Comparison of ENCODE assay signal across 8 cellular contexts in genomic region chr4:140094701-140095420, GRCh38. TPM values are rescaled to one million over a fixed set of nuclear protein-coding genes. Genes with fewer than 3 reads are reported as not detected.
A peak's percentile ranks its signal among the peaks of the same experiment; 100 is the strongest.
DNase-seq lines count a peak whose midpoint lies in the region; ATAC-seq and TF ChIP-seq lines count a peak whose summit lies in the region.

No MANE protein-coding gene starts in this region.

- H3K4me3 Mint-ChIP-seq in WTC11 (no peak overlapping the region), mesothelial cell of epicardium (no peak overlapping the region)

- H3K27me3 ChIP-seq in colonic mucosa, result no peaks in the 10 kb centered on the region

- no peaks in the 10 kb centered on the region for H3K4me1 ChIP-seq in colonic mucosa

- H3K36me3 Mint-ChIP-seq in WTC11, result no peaks in the 10 kb centered on the region
- H3K36me3 Mint-ChIP-seq in mesothelial cell of epicardium, result no peaks in the 10 kb centered on the region

- CTCF ChIA-PET in WTC11 (lab: Charles Lee), result interaction anchor here (1.3 to 1.7 kb wide), 2 partner anchors 43 to 157 kb away, joined by 3 to 7 read pairs; no protein-coding TSS in a partner anchor

- H3K4me3 ChIP-seq in colonic mucosa, result no peak overlapping the region

- no peaks in the 10 kb centered on the region for H3K27me3 Mint-ChIP-seq in WTC11 (ENCODE audit: low read depth)
- H3K27me3 Mint-ChIP-seq in mesothelial cell of epicardium (ENCODE audit: low read depth), result no peaks in the 10 kb centered on the region

- DNase-seq in NCI-H2081 (lab: John Stamatoyannopoulos, UW), result peak; percentile 14 to 32
- no peak for DNase-seq in NCI-H2081 treated with DMSO at 0.1 percent for 48 hours (lab: John Stamatoyannopoulos, UW)
- peak; percentile 53 for DNase-seq in WTC11 (ENCODE audit: low spot score)
- peak; percentile 42 for DNase-seq in colonic mucosa
- DNase-seq in mesothelial cell of epicardium (ENCODE audit: low spot score in 2 of 2, unreplicated experiment in 2 of 2), result no peak
- peak; percentile 51 to 75 (median 60) for DNase-seq in stimulated activated naive CD4-positive, alpha-beta T cell (lab: John Stamatoyannopoulos, UW)
- no peak for DNase-seq in NCI-H526 treated with DMSO at 0.1 percent for 48 hours (lab: John Stamatoyannopoulos, UW)

- peak; percentile 68 for ATAC-seq in WTC11
- ATAC-seq in GM19328 (IDR thresholded peaks at IDR 0.05; ENCODE audit: unreplicated experiment), result no peak

- no peak for TF ChIP-seq CTCF in WTC11 (IDR thresholded peaks at IDR 0.05)
- TF ChIP-seq CTCF in colonic mucosa (IDR thresholded peaks at IDR 0.05), result no peak
- no peak for TF ChIP-seq CTCF in mesothelial cell of epicardium (IDR thresholded peaks at IDR 0.05; ENCODE audit: unreplicated experiment)

- peak overlapping the region in 1 of 2 donors; percentile 15 for H3K9ac ChIP-seq in colonic mucosa (ENCODE audit: low read depth in 2 of 2, low read length in 2 of 2)

- no peaks in the 10 kb centered on the region for H3K36me3 ChIP-seq in colonic mucosa

- H3K27ac Mint-ChIP-seq in WTC11, result peak overlapping the region; percentile 39
- peak overlapping the region; percentile 88 for H3K27ac Mint-ChIP-seq in mesothelial cell of epicardium

- intact Hi-C loops in colonic mucosa (cut with DNase I), result no loop called here

- POLR2A ChIA-PET in WTC11 (lab: Charles Lee), result no interaction called here

- H3K27ac ChIP-seq in colonic mucosa, result peak overlapping the region; percentile 53

- no peaks in the 10 kb centered on the region for H3K9me3 Mint-ChIP-seq in WTC11
- no peaks in the 10 kb centered on the region for H3K9me3 Mint-ChIP-seq in mesothelial cell of epicardium

- H3K9me3 ChIP-seq in colonic mucosa, result no peaks in the 10 kb centered on the region

- H3K4me1 Mint-ChIP-seq in WTC11, result peaks cover 69% of the 10 kb centered on the region
- peaks cover 79% of the 10 kb centered on the region for H3K4me1 Mint-ChIP-seq in mesothelial cell of epicardium

TF ChIP-seq in WTC11, 78 proteins besides CTCF, POLR2A, EP300 and RAD21 (continues in another document):
- no peak for TF ChIP-seq E2F5 (CRISPR knock-in tag; IDR thresholded peaks at IDR 0.05)
- TF ChIP-seq SOX15 (CRISPR knock-in tag; IDR thresholded peaks at IDR 0.05), result no peak
- TF ChIP-seq FOXP4 (CRISPR knock-in tag; IDR thresholded peaks at IDR 0.05), result no peak
- no peak for TF ChIP-seq MAX (CRISPR knock-in tag; IDR thresholded peaks at IDR 0.05)
- TF ChIP-seq ZNF425 (CRISPR knock-in tag; conservative IDR thresholded peaks at IDR 0.05), result no peak
- TF ChIP-seq ZNF396 (CRISPR knock-in tag; IDR thresholded peaks at IDR 0.05; ENCODE audit: borderline replicate concordance), result no peak
- TF ChIP-seq SP1 (CRISPR knock-in tag; conservative IDR thresholded peaks at IDR 0.05), result no peak
- no peak for TF ChIP-seq ZNF121 (CRISPR knock-in tag; IDR thresholded peaks at IDR 0.05)
- no peak for TF ChIP-seq ZNF219 (CRISPR knock-in tag; IDR thresholded peaks at IDR 0.05; ENCODE audit: borderline replicate concordance)
- TF ChIP-seq GRHL2 (CRISPR knock-in tag; IDR thresholded peaks at IDR 0.05; ENCODE audit: insufficient replicate concordance, severe bottlenecking), result no peak
- no peak for TF ChIP-seq E2F4 (CRISPR knock-in tag; IDR thresholded peaks at IDR 0.05; ENCODE audit: borderline replicate concordance, low read depth)
- no peak for TF ChIP-seq CREM (CRISPR knock-in tag; IDR thresholded peaks at IDR 0.05)
- no peak for TF ChIP-seq ZMAT4 (CRISPR knock-in tag; IDR thresholded peaks at IDR 0.05)
- TF ChIP-seq ZBTB43 (CRISPR knock-in tag; IDR thresholded peaks at IDR 0.05), result no peak
- TF ChIP-seq ZNF138 (CRISPR knock-in tag; conservative IDR thresholded peaks at IDR 0.05), result no peak
- TF ChIP-seq PREB (CRISPR knock-in tag; IDR thresholded peaks at IDR 0.05; ENCODE audit: borderline replicate concordance), result no peak

RNA-seq across cellular contexts. Expression of gene MAML3, which starts 59.1 kb away (rescaled TPM):
- total RNA-seq in WTC11 (2021) (7.4 to 8.7 TPM (median 7.9 TPM) in 3 replicates), colonic mucosa (10 to 100 TPM in 1 of 2 donors, 1 to 10 TPM in 1; 9.3 to 10.1 TPM), mesothelial cell of epicardium (24.8 to 26.9 TPM (median 26.0 TPM) in 3 replicates)

Comparison
In these comparisons a context has a peak if more than half of its experiments do, and no peak if none do; other contexts are left out.
1. DNase-seq: peak in NCI-H2081 (2 of 2), WTC11 (single experiment), colonic mucosa (single experiment) and stimulated activated naive CD4-positive, alpha-beta T cell (6 of 6); none in NCI-H2081 treated with DMSO at 0.1 percent for 48 hours (single experiment), mesothelial cell of epicardium (0 of 2) and NCI-H526 treated with DMSO at 0.1 percent for 48 hours (single experiment).